9 cellular contexts compared by ENCODE assay signal in genomic region chr6:44338228-44339122, GRCh38. TPM values are rescaled to one million over a fixed set of nuclear protein-coding genes. Genes with fewer than 3 reads are reported as not detected.
DNase-seq lines count a peak whose midpoint lies in the region; ATAC-seq and TF ChIP-seq lines count a peak whose summit lies in the region.
"Had no signal": no experiment of that assay in that cellular context is flagged by ENCODE, and none has a peak within 500 bp of the region (broad histone marks: within the 10 kb centered on the region; RNA-seq: fewer than 3 reads in every experiment).

No MANE protein-coding gene starts in this region.

- BruUV-seq in mammary epithelial cell (replicated peaks; lab: Mats Ljungman, UMichigan): no TSS peak

- H3K27me3 ChIP-seq in DND-41 (ENCODE audit: insufficient read depth, low read length, poor library complexity): peaks cover 20% of the 10 kb centered on the region
- H3K27me3 ChIP-seq in mammary epithelial cell (ENCODE audit: insufficient read depth, low read length): peaks cover 2% of the 10 kb centered on the region
- H3K27me3 ChIP-seq in kidney epithelial cell (ENCODE audit: control insufficient read depth, insufficient read depth, low read length): peaks cover 20% of the 10 kb centered on the region

- POLR2A ChIA-PET in WTC11 (lab: Charles Lee): interaction anchor here (0.6 kb wide), 1 partner anchor 26 kb away, joined by 3 read pairs; no protein-coding TSS in a partner anchor

- dilution Hi-C loops in mammary epithelial cell (cut with HindIII; ENCODE audit: low sequenced_read_pairs): loop anchor here (5.0 kb wide), 3 partner anchors 41 to 106 kb away; partner anchors contain the start of gene SLC35B2

- H3K4me3 ChIP-seq in DND-41 (ENCODE audit: low read depth in 1 of 2, low read length in 2 of 2) (no peak overlapping the region), mammary epithelial cell (replicated peaks in 1 of 3; ENCODE audit: insufficient read depth in 1 of 3, low read depth in 2 of 3, low read length in 3 of 3) (no peak overlapping the region), kidney epithelial cell (ENCODE audit: low read depth, low read length) (no peak overlapping the region)

- H2AFZ ChIP-seq in DND-41 (ENCODE audit: low read depth, low read length) (no peak overlapping the region), mammary epithelial cell (ENCODE audit: low read depth, low read length) (no peak overlapping the region)

- H3K27ac Mint-ChIP-seq in WTC11: no peak overlapping the region
- H3K27ac Mint-ChIP-seq: dendritic cell treated with granulocyte-macrophage colony-stimulating factor and Interleukin-4, amounts not matched to agents 40 ng/mL and 50 ng/mL, for 4 days had no signal

- H3K27ac ChIP-seq in DND-41 (ENCODE audit: low read length) (no peak overlapping the region), mammary epithelial cell (ENCODE audit: insufficient read depth, low read depth, low read length) (no peak overlapping the region)

- ATAC-seq in DND-41 (ENCODE audit: insufficient read depth, low read depth) (peak; percentile 97), HG02885 (IDR thresholded peaks at IDR 0.05; ENCODE audit: poor library complexity, unreplicated experiment) (peak; percentile 83), WTC11 (peak; percentile 89), GM19397 (IDR thresholded peaks at IDR 0.05; ENCODE audit: unreplicated experiment) (no peak)

- no peak overlapping the region for H3K4me2 ChIP-seq in DND-41 (ENCODE audit: insufficient read depth, low read length)
- H3K4me2 ChIP-seq in mammary epithelial cell (ENCODE audit: insufficient read depth, low read depth, low read length): no peak overlapping the region

- intact Hi-C loops in mammary epithelial cell (cut with micrococcal nuclease): loop anchor here (1.0 to 2.0 kb wide), 5 partner anchors 26 to 242 kb away; partner anchors contain the start of gene AARS2

- peaks cover 28% of the 10 kb centered on the region for H3K4me1 Mint-ChIP-seq in WTC11

- H3K4me1 ChIP-seq in DND-41 (ENCODE audit: insufficient read depth, low read length) (no peaks in the 10 kb centered on the region), mammary epithelial cell (ENCODE audit: insufficient read depth, low read length) (peaks cover 18% of the 10 kb centered on the region)

- DNase-seq in DND-41: peak; percentile 74
- DNase-seq in NCI-H2227 treated with DMSO at 0.1 percent for 48 hours (lab: John Stamatoyannopoulos, UW): peak; percentile 55
- peak; percentile 78 for DNase-seq in WTC11 (ENCODE audit: low spot score)
- peak; percentile 48 for DNase-seq in mammary epithelial cell
- no peak for DNase-seq in kidney epithelial cell (ENCODE audit: low read depth)
- peak; percentile 72 for DNase-seq in stimulated activated CD4-positive, alpha-beta T cell treated with anti-CD3 and anti-CD28 coated beads, Interleukin-2, amount 100 ng/mL, for 24 hours

- CTCF ChIA-PET in WTC11 (lab: Charles Lee) (interaction anchor here (0.9 to 5.0 kb wide), 9 partner anchors 26 to 238 kb away, joined by 3 to 67 read pairs (median 4); partner anchors contain the start of genes AARS2, SLC35B2 and TMEM151B), mammary epithelial cell (lab: Charles Lee; ENCODE audit: low non-redundant PET) (interaction anchor here (0.7 kb wide), 2 partner anchors 69 to 70 kb away, joined by 3 to 5 read pairs; no protein-coding TSS in a partner anchor)

- H4K20me1 ChIP-seq in DND-41 (ENCODE audit: insufficient read depth, low read length) (no peaks in the 10 kb centered on the region), mammary epithelial cell (ENCODE audit: insufficient read depth, low read length) (no peaks in the 10 kb centered on the region)

- TF ChIP-seq CTCF in DND-41 (IDR thresholded peaks at IDR 0.05; ENCODE audit: borderline replicate concordance, extremely low read depth, low read length, poor library complexity, severe bottlenecking) (peak; percentile 89), WTC11 (IDR thresholded peaks at IDR 0.05) (peak; percentile 61), mammary epithelial cell (conservative IDR thresholded peaks at IDR 0.05 in 1 of 2, IDR thresholded peaks at IDR 0.05 in 1 of 2; ENCODE audit: extremely low read depth in 1 of 2, insufficient read depth in 1 of 2, low read depth in 1 of 2, low read length in 2 of 2) (peak; percentile 62 to 82), kidney epithelial cell (IDR thresholded peaks at IDR 0.05; ENCODE audit: insufficient read depth, low read length, poor library complexity, severe bottlenecking) (peak; percentile 73)

- no peaks in the 10 kb centered on the region for H3K9me3 Mint-ChIP-seq in WTC11
- H3K9me3 Mint-ChIP-seq: dendritic cell treated with granulocyte-macrophage colony-stimulating factor and Interleukin-4, amounts not matched to agents 40 ng/mL and 50 ng/mL, for 4 days had no signal

- H3K36me3 ChIP-seq in DND-41 (ENCODE audit: insufficient read depth, low read length) (no peaks in the 10 kb centered on the region), mammary epithelial cell (ENCODE audit: insufficient read depth, low read length) (no peaks in the 10 kb centered on the region), kidney epithelial cell (ENCODE audit: control insufficient read depth, insufficient read depth, low read length) (no peaks in the 10 kb centered on the region)

- WGBS in mammary epithelial cell (ENCODE audit: low coverage, missing lambda C conversion rate): 0% methylated on average over 11 of the region's 11 CpGs

- H3K36me3 Mint-ChIP-seq in WTC11: no peaks in the 10 kb centered on the region

- H3K9me3 ChIP-seq in DND-41 (ENCODE audit: insufficient read depth, low read length, severe bottlenecking): no peaks in the 10 kb centered on the region
- H3K9me3 ChIP-seq in mammary epithelial cell (replicated peaks; ENCODE audit: insufficient read depth, low read length): no peaks in the 10 kb centered on the region

- H3K79me2 ChIP-seq in DND-41 (ENCODE audit: insufficient read depth, low read length) (no peaks in the 10 kb centered on the region), mammary epithelial cell (ENCODE audit: insufficient read depth, low read length) (no peaks in the 10 kb centered on the region)

- no peak overlapping the region for H3K4me3 Mint-ChIP-seq in WTC11
- H3K4me3 Mint-ChIP-seq: dendritic cell treated with granulocyte-macrophage colony-stimulating factor and Interleukin-4, amounts not matched to agents 40 ng/mL and 50 ng/mL, for 4 days had no signal

- no peak overlapping the region for H3K9ac ChIP-seq in DND-41 (ENCODE audit: low read depth, low read length)
- no peak overlapping the region for H3K9ac ChIP-seq in mammary epithelial cell (ENCODE audit: insufficient read depth, low read length)

- in situ Hi-C loops in mammary epithelial cell (cut with MboI; ENCODE audit: low sequenced_read_pairs in 2 of 2): no loop called here

- H3K27me3 Mint-ChIP-seq in WTC11 (ENCODE audit: low read depth): peaks cover 16% of the 10 kb centered on the region

TF ChIP-seq in WTC11, 78 proteins besides CTCF, POLR2A, EP300 and RAD21 (continues in another document):
- TF ChIP-seq ZBTB43 (CRISPR knock-in tag; IDR thresholded peaks at IDR 0.05) (no peak), NR2C2 (CRISPR knock-in tag; IDR thresholded peaks at IDR 0.05) (no peak), AFF4 (CRISPR knock-in tag; IDR thresholded peaks at IDR 0.05; ENCODE audit: borderline replicate concordance) (no peak), SP1 (CRISPR knock-in tag; conservative IDR thresholded peaks at IDR 0.05) (0 out of 2 replicates have a peak, but pooled peaks have one; percentile 20)

RNA-seq across cellular contexts. Expression of gene SPATS1, which starts 4.0 kb away (rescaled TPM):
- total RNA-seq in WTC11 (2021) (not detected in 3 replicates), mammary epithelial cell (not detected), kidney epithelial cell (not detected in 2 replicates)
- polyA plus RNA-seq in mammary epithelial cell: not detected
- not detected for polyA minus RNA-seq in mammary epithelial cell

RNA-seq across cellular contexts. Expression of gene AARS2, which starts 25.3 kb away (rescaled TPM):
- total RNA-seq in WTC11 (2021) (26.8 to 29.7 TPM (median 28.9 TPM) in 3 replicates), mammary epithelial cell (10 to 100 TPM in 1 of 2 donors, 1 to 10 TPM in 1; 9.2 to 16.8 TPM), kidney epithelial cell (11.9 and 16.6 TPM in 2 replicates)
- 8.5 TPM for polyA plus RNA-seq in mammary epithelial cell
- polyA minus RNA-seq in mammary epithelial cell: 6.0 TPM

RNA-seq across cellular contexts. Expression of gene CDC5L, which starts 49.0 kb away (rescaled TPM):
- 23.5 to 24.6 TPM (median 24.0 TPM) in 3 replicates for total RNA-seq in WTC11 (2021)
- total RNA-seq in mammary epithelial cell: 10 to 100 TPM; 13.2 to 19.5 TPM
- 10.2 TPM for polyA plus RNA-seq in mammary epithelial cell
- polyA minus RNA-seq in mammary epithelial cell: 4.4 TPM
- total RNA-seq in kidney epithelial cell: 22.9 and 24.9 TPM in 2 replicates
